10 cellular contexts compared by ENCODE assay signal in the genomic region with DNA sequence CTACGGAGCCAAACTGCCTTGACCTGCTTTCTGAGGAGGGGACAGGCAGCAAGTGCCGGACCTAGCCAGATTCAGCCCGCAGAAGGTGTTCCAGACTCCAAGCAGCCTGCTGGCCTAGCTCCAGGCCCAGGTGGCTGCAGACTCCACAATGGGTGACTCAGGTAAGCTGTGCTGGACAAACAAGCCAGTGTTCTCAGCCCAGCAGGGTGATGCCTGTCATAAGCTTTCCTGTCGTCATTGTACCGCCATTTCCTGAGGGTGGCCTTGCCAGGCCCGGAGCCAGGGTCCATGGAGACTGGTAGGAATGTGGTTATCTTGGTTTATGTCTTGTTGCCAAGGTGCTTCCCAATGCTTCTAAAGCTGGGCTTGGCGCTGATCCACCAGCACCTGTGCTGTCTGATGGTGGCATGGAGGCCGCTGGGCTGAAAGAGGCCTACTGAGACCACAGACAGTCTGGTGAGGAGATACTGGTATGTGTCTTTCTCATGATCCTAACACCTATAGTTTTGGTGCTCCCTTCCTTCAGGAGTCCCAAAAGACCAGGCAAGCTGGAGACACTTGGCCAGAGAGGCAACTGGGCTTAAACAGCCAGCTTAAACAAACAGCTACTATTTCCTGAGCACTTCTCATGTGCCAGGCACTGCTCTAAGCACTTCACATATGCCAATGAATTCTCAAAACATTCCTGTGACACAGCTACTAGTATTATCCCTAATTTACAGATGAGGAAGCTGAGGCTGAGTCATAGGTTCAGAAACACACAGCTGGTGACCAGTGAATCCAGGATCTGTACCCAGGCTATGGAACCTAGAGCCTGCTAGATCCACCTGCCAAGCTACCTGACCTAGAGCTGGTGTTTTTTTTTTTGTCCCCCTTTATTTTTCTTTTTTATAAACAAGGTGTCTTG. TPM values are rescaled to one million over a fixed set of nuclear protein-coding genes. Genes with fewer than 3 reads are reported as not detected.
DNase-seq lines count a peak whose midpoint lies in the region; ATAC-seq and TF ChIP-seq lines count a peak whose summit lies in the region.
"Had no signal": no experiment of that assay in that cellular context is flagged by ENCODE, and none has a peak within 500 bp of the region (broad histone marks: within the 10 kb centered on the region; RNA-seq: fewer than 3 reads in every experiment).

No MANE protein-coding gene starts in this region.

- peak overlapping the region; percentile 1 for H3K9ac ChIP-seq in HUES6 (ENCODE audit: low read length)

- TF ChIP-seq CTCF in left lung (IDR thresholded peaks at IDR 0.05) = no peak

- ATAC-seq in left lung (peak; percentile 79), GM21390 (IDR thresholded peaks at IDR 0.05; ENCODE audit: unreplicated experiment) (no peak), GM18519 (IDR thresholded peaks at IDR 0.05; ENCODE audit: low FRiP score, unreplicated experiment) (no peak), HG03196 (IDR thresholded peaks at IDR 0.05; ENCODE audit: unreplicated experiment) (no peak)

- peaks cover 7% of the 10 kb centered on the region; the same call in 1 of the 2 replicates for H3K4me1 ChIP-seq in HUES6 (ENCODE audit: control insufficient read depth, insufficient read depth, low read length)
- H3K4me1 ChIP-seq in left lung = peaks cover 11 to 22% of the 10 kb centered on the region in 2 donors
- H3K4me1 ChIP-seq: right lobe of liver had no signal

- intact Hi-C loops in left lung (cut with DNase I) = no loop called here

- H3K36me3 ChIP-seq in HUES6 (ENCODE audit: control insufficient read depth, insufficient read depth, low read length) (no peaks in the 10 kb centered on the region), left lung (no peaks in the 10 kb centered on the region)
- H3K36me3 ChIP-seq: right lobe of liver had no signal

- H3K27me3 ChIP-seq in HUES6 (ENCODE audit: control insufficient read depth, insufficient read depth, low read length) = no peaks in the 10 kb centered on the region
- no peaks in the 10 kb centered on the region for H3K27me3 ChIP-seq in left lung
- H3K27me3 ChIP-seq: right lobe of liver had no signal

- no peak overlapping the region for H3K4me3 ChIP-seq in HUES6 (ENCODE audit: low read depth, low read length)
- H3K4me3 ChIP-seq in left lung = no peak overlapping the region
- H3K4me3 ChIP-seq: right lobe of liver had no signal

- no peak overlapping the region for H3K27ac ChIP-seq in HUES6 (ENCODE audit: low read depth, low read length)
- H3K27ac ChIP-seq in left lung = peak overlapping the region; percentile 45 to 64
- H3K27ac ChIP-seq: right lobe of liver had no signal

- DNase-seq in A172 (ENCODE audit: low spot score) = peak; percentile 94
- peak; percentile 80 for DNase-seq in astrocyte of the hippocampus (ENCODE audit: low read depth, low spot score)
- DNase-seq in left lung = peak; percentile 77 to 85
- DNase-seq in occipital lobe (lab: John Stamatoyannopoulos, UW) = no peak
- DNase-seq: cortex of kidney, right lobe of liver had no signal

- no peaks in the 10 kb centered on the region for H3K9me3 ChIP-seq in HUES6 (ENCODE audit: control insufficient read depth, insufficient read depth, low read depth, low read length)
- H3K9me3 ChIP-seq in left lung = no peaks in the 10 kb centered on the region
- H3K9me3 ChIP-seq: right lobe of liver had no signal

RNA-seq across cellular contexts. Expression of gene ZC3HC1, which starts 42.0 kb away (rescaled TPM):
- 32.5 and 49.3 TPM in 2 replicates for total RNA-seq in A172 (2014; rRNA removed; shearing (Covaris generic))
- total RNA-seq in left lung (10 to 100 TPM; 10.9 to 13.7 TPM), occipital lobe (12.9 TPM)

RNA-seq across cellular contexts. Expression of gene UBE2H, which starts 56.4 kb away (rescaled TPM):
- total RNA-seq in A172 (2014; rRNA removed; shearing (Covaris generic)) = 77.7 and 94.8 TPM in 2 replicates
- total RNA-seq in left lung (100 to 1,000 TPM in 1 of 2 donors, 10 to 100 TPM in 1; 58.7 to 121 TPM), occipital lobe (85.2 TPM)
